8 cellular contexts compared by ENCODE assay signal in the genomic region with DNA sequence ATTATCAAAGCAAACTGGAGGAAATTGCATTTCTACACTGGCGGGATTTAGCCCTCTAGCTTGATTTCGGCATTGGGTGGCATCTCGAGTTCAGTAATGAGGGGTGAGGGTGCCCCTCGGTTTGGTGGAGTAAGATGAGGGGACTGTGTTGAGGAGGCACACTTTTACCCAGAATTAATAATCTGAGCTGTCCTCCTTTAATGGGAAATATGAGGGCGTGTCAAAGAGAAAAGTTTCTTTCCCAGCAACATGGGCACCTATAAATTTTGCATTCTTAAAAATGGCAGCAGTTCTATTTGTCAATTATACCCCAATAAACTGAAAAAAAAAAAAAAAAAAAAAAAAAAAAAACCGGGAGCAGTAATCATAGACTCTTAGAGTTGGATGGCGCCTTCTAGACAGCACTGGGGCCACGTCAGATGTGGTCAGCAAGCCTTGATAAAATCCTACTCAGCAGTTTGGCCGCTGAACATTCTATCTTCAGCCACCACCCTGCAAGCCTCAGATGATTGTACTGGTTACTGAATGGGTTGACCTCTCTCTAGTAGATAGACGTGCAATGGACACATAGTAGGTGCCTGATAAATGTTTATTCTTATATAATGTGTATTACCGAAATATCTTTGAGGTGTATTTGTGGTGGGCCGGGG. TPM values are rescaled to one million over a fixed set of nuclear protein-coding genes. Genes with fewer than 3 reads are reported as not detected.
DNase-seq lines count a peak whose midpoint lies in the region; TF ChIP-seq lines count a peak whose summit lies in the region.

No MANE protein-coding gene starts in this region.

- H3K27me3 Mint-ChIP-seq in mesothelial cell of epicardium (ENCODE audit: low read depth): peaks cover 26% of the 10 kb centered on the region

- H3K4me3 Mint-ChIP-seq in mesothelial cell of epicardium: peak overlapping the region; percentile 80

- no peaks in the 10 kb centered on the region for H3K36me3 ChIP-seq in BLaER1 treated with 17β-estradiol and CSF1 and Interleukin-3, amounts not matched to agents 10 nM and 100 nM

- no peaks in the 10 kb centered on the region; a peak in 1 of 22 replicates for H4K20me1 ChIP-seq in BLaER1 treated with 17β-estradiol and CSF1 and Interleukin-3, amounts not matched to agents 10 nM and 100 nM

- TF ChIP-seq CTCF in coronary artery (IDR thresholded peaks at IDR 0.05) (no peak), mesothelial cell of epicardium (IDR thresholded peaks at IDR 0.05; ENCODE audit: unreplicated experiment) (no peak), GM13976 (IDR thresholded peaks at IDR 0.05; ENCODE audit: borderline replicate concordance, control extremely low read depth, extremely low read depth, insufficient read depth, missing control alignments) (no peak)

- no peaks in the 10 kb centered on the region for H3K9me3 ChIP-seq in BLaER1 treated with 17β-estradiol and CSF1 and Interleukin-3, amounts not matched to agents 10 nM and 100 nM (replicated peaks in 1 of 11)

- H3K27me3 ChIP-seq in BLaER1 treated with 17β-estradiol and CSF1 and Interleukin-3, amounts not matched to agents 10 nM and 100 nM: peaks cover 37 to 57% (median 47%) of the 10 kb centered on the region in 11 experiments

- H3K27ac ChIP-seq in BLaER1 treated with 17β-estradiol and CSF1 and Interleukin-3, amounts not matched to agents 10 nM and 100 nM: no peak overlapping the region
- H3K27ac ChIP-seq in coronary artery: peak overlapping the region; percentile 85 to 94
- no peak overlapping the region for H3K27ac ChIP-seq in substantia nigra (ENCODE audit: low read depth, low read length, poor library complexity, severe bottlenecking)

- H3K4me3 ChIP-seq in BLaER1 treated with 17β-estradiol and CSF1 and Interleukin-3, amounts not matched to agents 10 nM and 100 nM: peak overlapping the region; percentile 58 to 76 (median 66)
- peak overlapping the region; percentile 96 for H3K4me3 ChIP-seq in coronary artery

- DNase-seq in NCI-H460 (ENCODE audit: extremely low read depth, low read depth) (peak; percentile 73), coronary artery (ENCODE audit: low spot score) (no peak), mesothelial cell of epicardium (ENCODE audit: low spot score in 2 of 2, unreplicated experiment in 2 of 2) (no peak), GM13976 (ENCODE audit: low spot score) (no peak), NOMO-1 treated with dmso at 0.1 percent for 144 hours (lab: John Stamatoyannopoulos, UW; ENCODE audit: unreplicated experiment) (no peak), substantia nigra (lab: John Stamatoyannopoulos, UW) (no peak), cerebellum (ENCODE audit: low spot score) (no peak)

- H3K36me3 Mint-ChIP-seq in mesothelial cell of epicardium: no peaks in the 10 kb centered on the region

- H3K4me1 Mint-ChIP-seq in mesothelial cell of epicardium: peaks cover 50% of the 10 kb centered on the region

- peaks cover 8 to 25% (median 11%) of the 10 kb centered on the region in 10 experiments; a peak in 18 of 20 replicates for H3K4me1 ChIP-seq in BLaER1 treated with 17β-estradiol and CSF1 and Interleukin-3, amounts not matched to agents 10 nM and 100 nM

- H3K9ac ChIP-seq in BLaER1 treated with 17β-estradiol and CSF1 and Interleukin-3, amounts not matched to agents 10 nM and 100 nM: peak overlapping the region in 9 of 11 experiments; percentile 0 to 75 (median 65); a peak in 14 of 22 replicates

- H3K4me2 ChIP-seq in BLaER1 treated with 17β-estradiol and CSF1 and Interleukin-3, amounts not matched to agents 10 nM and 100 nM: peak overlapping the region; percentile 88 to 99 (median 97)

- peak overlapping the region; percentile 76 for H3K27ac Mint-ChIP-seq in mesothelial cell of epicardium

- in situ Hi-C loops in GM13976 (cut with MboI; ENCODE audit: low sequenced_read_pairs, unreplicated experiment): no loop called here

- no peaks in the 10 kb centered on the region for H3K9me3 Mint-ChIP-seq in mesothelial cell of epicardium

RNA-seq across cellular contexts. Expression of a gene that starts 0.9 kb away (rescaled TPM):
- 209 and 218 TPM in 2 replicates for total RNA-seq in NCI-H460 (2014; rRNA removed; shearing (Covaris generic))
- polyA plus RNA-seq in NCI-H460 (2014; cell fraction: nucleus; rRNA removed): 105 and 143 TPM in 2 replicates
- total RNA-seq in mesothelial cell of epicardium (13.2 to 16.9 TPM (median 13.7 TPM) in 3 replicates), cerebellum (4.4 TPM)

Comparison
In these comparisons a context has a peak if more than half of its experiments do, and no peak if none do; other contexts are left out.
1. H3K27ac ChIP-seq: peak in coronary artery (2 of 2); none in BLaER1 treated with 17β-estradiol and CSF1 and Interleukin-3, amounts not matched to agents 10 nM and 100 nM (0 of 11) and substantia nigra (single experiment).
2. RNA of a gene that starts 0.9 kb away (total RNA-seq): 209 to 218 TPM in NCI-H460; 13.2 to 16.9 TPM in mesothelial cell of epicardium and 4.4 TPM in cerebellum (single experiment); every median in the first group is over 10 times any median in the second.